7 cellular contexts compared by ENCODE assay signal in genomic region chr14:77799455-77799854, GRCh38. TPM values are rescaled to one million over a fixed set of nuclear protein-coding genes. Genes with fewer than 3 reads are reported as not detected.
A peak's percentile ranks its signal among the peaks of the same experiment; 100 is the strongest.
DNase-seq lines count a peak whose midpoint lies in the region; ATAC-seq and TF ChIP-seq lines count a peak whose summit lies in the region.
"Not testable (repeated sequence)": the region's sequence is repeated elsewhere in the genome, so short reads cannot be mapped to it uniquely, and the experiment has no call there.

No MANE protein-coding gene starts in this region.

- not testable (repeated sequence) for H3K27me3 ChIP-seq in mononuclear cell (ENCODE audit: insufficient read depth, low read length)

- peaks cover 15% of the 10 kb centered on the region for H3K4me1 ChIP-seq in mononuclear cell (ENCODE audit: insufficient read depth, low read length)

- not testable (repeated sequence) for DNase-seq in activated CD4-positive, alpha-beta T cell treated with anti-CD3 and anti-CD28 coated beads for 36 hours; MCF 10A (ENCODE audit: unreplicated experiment); foreskin fibroblast; skeletal muscle cell (ENCODE audit: low read depth)

- peak overlapping the region; percentile 57 to 81 for H3K4me3 ChIP-seq in foreskin fibroblast (ENCODE audit: low read depth in 1 of 2, low read length in 2 of 2)
- H3K4me3 ChIP-seq in mononuclear cell (ENCODE audit: low read length) = peak overlapping the region; percentile 82
- H3K4me3 ChIP-seq in skeletal muscle cell (ENCODE audit: low read depth, low read length) = peak overlapping the region; percentile 79

- TF ChIP-seq CTCF in MCF 10A (IDR thresholded peaks at IDR 0.05; ENCODE audit: unreplicated experiment); foreskin fibroblast (IDR thresholded peaks at IDR 0.05; ENCODE audit: low read depth, low read length): not testable (repeated sequence)

- peak overlapping the region; percentile 80 for H3K27ac ChIP-seq in KOPT-K1 (ENCODE audit: low read depth, low read length, poor library complexity, severe bottlenecking)

- H3K27ac Mint-ChIP-seq in activated CD4-positive, alpha-beta T cell treated with anti-CD3 and anti-CD28 coated beads for 36 hours = peak overlapping the region; percentile 84
- peak overlapping the region; percentile 61 for H3K27ac Mint-ChIP-seq in MCF 10A (ENCODE audit: low read depth, unreplicated experiment)

- BruUV-seq in MCF 10A (replicated peaks; lab: Mats Ljungman, UMichigan) = not testable (repeated sequence)

- H3K9me3 Mint-ChIP-seq in activated CD4-positive, alpha-beta T cell treated with anti-CD3 and anti-CD28 coated beads for 36 hours (ENCODE audit: low read depth); MCF 10A (ENCODE audit: unreplicated experiment): not testable (repeated sequence)

- intact Hi-C loops in activated CD4-positive, alpha-beta T cell treated with anti-CD3 and anti-CD28 coated beads for 36 hours (cut with DNase I, micrococcal nuclease) = not testable (repeated sequence)
- intact Hi-C loops in MCF 10A (cut with micrococcal nuclease) = loop anchor here (10.0 kb wide), 1 partner anchor 135 kb away; no protein-coding TSS in a partner anchor

- H3K27me3 Mint-ChIP-seq in activated CD4-positive, alpha-beta T cell treated with anti-CD3 and anti-CD28 coated beads for 36 hours; MCF 10A (ENCODE audit: insufficient read depth, unreplicated experiment): not testable (repeated sequence)

- peaks cover 11% of the 10 kb centered on the region for H3K4me1 Mint-ChIP-seq in activated CD4-positive, alpha-beta T cell treated with anti-CD3 and anti-CD28 coated beads for 36 hours
- peaks cover 18% of the 10 kb centered on the region for H3K4me1 Mint-ChIP-seq in MCF 10A (ENCODE audit: insufficient read depth, unreplicated experiment)

- H3K36me3 Mint-ChIP-seq in activated CD4-positive, alpha-beta T cell treated with anti-CD3 and anti-CD28 coated beads for 36 hours (ENCODE audit: low read depth); MCF 10A (ENCODE audit: insufficient read depth, unreplicated experiment): not testable (repeated sequence)

- H3K4me3 Mint-ChIP-seq in activated CD4-positive, alpha-beta T cell treated with anti-CD3 and anti-CD28 coated beads for 36 hours = peak overlapping the region; percentile 83
- H3K4me3 Mint-ChIP-seq in MCF 10A (ENCODE audit: unreplicated experiment) = peak overlapping the region; percentile 87

- POLR2A ChIA-PET in activated CD4-positive, alpha-beta T cell treated with anti-CD3 and anti-CD28 coated beads for 36 hours (lab: Charles Lee) = interaction anchor here (0.6 to 1.1 kb wide), 3 partner anchors 10 to 423 kb away, joined by 4 to 7 read pairs (median 5); partner anchors contain the start of genes SAMD15 and TMED8
- POLR2A ChIA-PET in MCF 10A (lab: Yijun Ruan, JAX) = interaction anchor here (0.6 to 4.5 kb wide), 3 partner anchors 39 to 880 kb away, joined by 3 to 31 read pairs (median 4); partner anchors contain the start of gene SNW1

- CTCF ChIA-PET in activated CD4-positive, alpha-beta T cell treated with anti-CD3 and anti-CD28 coated beads for 36 hours (lab: Charles Lee) = interaction anchor here (0.6 to 1.3 kb wide), 4 partner anchors 17 to 1072 kb away, joined by 3 to 4 read pairs (median 4); no protein-coding TSS in a partner anchor
- CTCF ChIA-PET in MCF 10A (lab: Yijun Ruan, JAX) = interaction anchor here (0.7 to 2.7 kb wide), 4 partner anchors 9 to 333 kb away, joined by 3 to 15 read pairs (median 4); partner anchors contain the start of gene SNW1

- not testable (repeated sequence) for H3K9me3 ChIP-seq in KOPT-K1 (ENCODE audit: insufficient read depth, low read length, poor library complexity, severe bottlenecking); mononuclear cell (ENCODE audit: low read depth, low read length)

- not testable (repeated sequence) for H3K36me3 ChIP-seq in KOPT-K1 (ENCODE audit: insufficient read depth, low read length)

- peak; percentile 1 for ATAC-seq in GM18502 (IDR thresholded peaks at IDR 0.05; ENCODE audit: poor library complexity, unreplicated experiment)
- ATAC-seq in activated CD4-positive, alpha-beta T cell treated with anti-CD3 and anti-CD28 coated beads for 36 hours = not testable (repeated sequence)

RNA-seq across cellular contexts. Expression of gene ADCK1, which starts 0.5 kb away (rescaled TPM):
- 1 to 10 TPM; 4.6 to 4.9 TPM for total RNA-seq in activated CD4-positive, alpha-beta T cell treated with anti-CD3 and anti-CD28 coated beads for 36 hours
- 7.0 and 7.8 TPM in 2 replicates for total RNA-seq in MCF 10A (2022)
- total RNA-seq in mononuclear cell = 1.4 TPM

RNA-seq across cellular contexts. Expression of gene SNW1, which starts 38.5 kb away (rescaled TPM):
- 100 to 1,000 TPM; 134 to 135 TPM for total RNA-seq in activated CD4-positive, alpha-beta T cell treated with anti-CD3 and anti-CD28 coated beads for 36 hours
- total RNA-seq in MCF 10A (2022) (113 and 122 TPM in 2 replicates), mononuclear cell (111 TPM)
